Comparison of ENCODE assay signal across 1 cellular context in genomic region chr5:961711-962240, GRCh38.
TF ChIP-seq lines count a peak whose summit lies in the region.

No MANE protein-coding gene starts in this region.

TF ChIP-seq in HepG2, 621 proteins besides CTCF, POLR2A, EP300 and RAD21:
- TF ChIP-seq EHMT2 (IDR thresholded peaks at IDR 0.05; ENCODE audit: borderline replicate concordance, low read depth, low read length) (no peak), KLF13 (CRISPR knock-in tag; IDR thresholded peaks at IDR 0.05) (no peak)
